In the genomic region with DNA sequence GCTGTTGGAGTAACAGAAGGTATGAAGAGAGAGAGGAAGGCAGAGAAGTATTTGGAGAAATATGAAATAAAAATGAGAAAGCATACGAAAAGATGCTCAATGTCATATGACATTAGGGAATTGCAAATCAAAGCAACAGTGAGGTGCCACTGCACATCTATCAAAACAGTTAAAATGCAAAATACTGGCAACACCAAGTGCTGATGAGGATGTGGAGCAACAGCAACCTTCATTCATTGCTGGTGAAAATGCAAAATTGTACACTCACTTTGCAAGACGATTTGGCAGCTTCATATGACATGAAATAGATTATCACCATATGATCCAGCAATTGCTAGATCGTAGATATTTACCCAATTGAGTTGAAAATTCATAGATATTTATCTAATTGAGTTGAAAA, we compare ENCODE assay signal across 2 cellular contexts.
TF ChIP-seq lines count a peak whose summit lies in the region.

No MANE protein-coding gene starts in this region.

TF ChIP-seq in GM12891, 5 proteins besides CTCF, POLR2A, EP300 and RAD21:
- TF ChIP-seq SPI1 (IDR thresholded peaks at IDR 0.05; ENCODE audit: low read depth, low read length): no peak
- TF ChIP-seq POU2F2 (IDR thresholded peaks at IDR 0.05; ENCODE audit: low read depth, low read length): no peak
- no peak for TF ChIP-seq POLR2AphosphoS5 (IDR thresholded peaks at IDR 0.05; ENCODE audit: low read depth, low read length)
- TF ChIP-seq PAX5 (IDR thresholded peaks at IDR 0.05; ENCODE audit: insufficient read depth, low read length, severe bottlenecking): no peak
- TF ChIP-seq TAF1 (IDR thresholded peaks at IDR 0.05; ENCODE audit: low read depth, low read length): no peak
TF ChIP-seq in GM12891: peak in this region for 0.

TF ChIP-seq in K562, 482 proteins besides CTCF, POLR2A, EP300 and RAD21:
- TF ChIP-seq RBM25 (IDR thresholded peaks at IDR 0.05; ENCODE audit: low read depth, low read length, severe bottlenecking) (peak; percentile 97), NFE2L1 (tag; IDR thresholded peaks at IDR 0.05; ENCODE audit: borderline replicate concordance, low read depth) (no peak), SMARCA5 (IDR thresholded peaks at IDR 0.05) (peak; percentile 66; the same call in 1 of the 2 replicates), ZNF785 (CRISPR knock-in tag; IDR thresholded peaks at IDR 0.05) (no peak)
- TF ChIP-seq, protein P1, sequence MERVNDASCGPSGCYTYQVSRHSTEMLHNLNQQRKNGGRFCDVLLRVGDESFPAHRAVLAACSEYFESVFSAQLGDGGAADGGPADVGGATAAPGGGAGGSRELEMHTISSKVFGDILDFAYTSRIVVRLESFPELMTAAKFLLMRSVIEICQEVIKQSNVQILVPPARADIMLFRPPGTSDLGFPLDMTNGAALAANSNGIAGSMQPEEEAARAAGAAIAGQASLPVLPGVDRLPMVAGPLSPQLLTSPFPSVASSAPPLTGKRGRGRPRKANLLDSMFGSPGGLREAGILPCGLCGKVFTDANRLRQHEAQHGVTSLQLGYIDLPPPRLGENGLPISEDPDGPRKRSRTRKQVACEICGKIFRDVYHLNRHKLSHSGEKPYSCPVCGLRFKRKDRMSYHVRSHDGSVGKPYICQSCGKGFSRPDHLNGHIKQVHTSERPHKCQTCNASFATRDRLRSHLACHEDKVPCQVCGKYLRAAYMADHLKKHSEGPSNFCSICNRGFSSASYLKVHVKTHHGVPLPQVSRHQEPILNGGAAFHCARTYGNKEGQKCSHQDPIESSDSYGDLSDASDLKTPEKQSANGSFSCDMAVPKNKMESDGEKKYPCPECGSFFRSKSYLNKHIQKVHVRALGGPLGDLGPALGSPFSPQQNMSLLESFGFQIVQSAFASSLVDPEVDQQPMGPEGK (CRISPR knock-in tag; IDR thresholded peaks at IDR 0.05; ENCODE audit: borderline replicate concordance): no peak
